Comparison of ENCODE assay signal across 19 cellular contexts in the genomic region with DNA sequence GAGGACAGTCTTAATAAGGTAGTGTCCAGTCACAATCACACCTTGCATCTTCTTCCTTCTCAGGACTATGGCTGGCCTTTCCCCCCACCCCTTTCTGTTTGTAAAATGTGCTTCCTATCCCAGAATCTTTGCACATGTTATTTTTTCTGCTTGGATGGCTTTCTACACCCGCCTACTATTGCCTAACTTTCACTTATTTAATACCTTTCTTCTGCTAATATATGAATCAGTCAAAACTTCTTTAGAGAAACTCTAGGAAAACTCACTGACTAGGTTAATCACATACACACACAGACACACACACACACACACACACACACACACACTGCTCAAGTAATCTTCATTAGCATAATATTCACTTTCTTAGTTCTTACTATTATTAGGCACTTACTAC. TPM values are rescaled to one million over a fixed set of nuclear protein-coding genes. Genes with fewer than 3 reads are reported as not detected.
DNase-seq lines count a peak whose midpoint lies in the region; ATAC-seq and TF ChIP-seq lines count a peak whose summit lies in the region.
"Had no signal": no experiment of that assay in that cellular context is flagged by ENCODE, and none has a peak within 500 bp of the region (broad histone marks: within the 10 kb centered on the region; RNA-seq: fewer than 3 reads in every experiment).

No MANE protein-coding gene starts in this region.

- H3K4me1 Mint-ChIP-seq in GM23338, result peaks cover 26% of the 10 kb centered on the region
- H3K4me1 Mint-ChIP-seq: activated naive CD4-positive, alpha-beta T cell treated with anti-CD3 and anti-CD28 coated beads, Interleukin-2, amount 10 ng/mL, durations not matched to agents 7 days and 5 days; naive B cell had no signal

- DNase-seq in GM23338 (ENCODE audit: low spot score), result no peak
- DNase-seq in amniotic epithelial cell (ENCODE audit: low read depth), result peak; percentile 53
- peak; percentile 49 for DNase-seq in fibroblast of peridontal ligament (ENCODE audit: extremely low read depth)
- no peak for DNase-seq in gastrocnemius medialis
- no peak for DNase-seq in activated CD4-positive, alpha-beta T cell treated with anti-CD3 and anti-CD28 coated beads for 1 hour
- DNase-seq: activated CD4-positive, alpha-beta T cell treated with anti-CD3 and anti-CD28 coated beads, Interleukin-2, amount 50 U/mL, for 1 hour; activated naive CD4-positive, alpha-beta T cell treated with anti-CD3 and anti-CD28 coated beads, Interleukin-2, amount 10 ng/mL, durations not matched to agents 7 days and 5 days; body of pancreas; naive B cell; NCI-H1417 treated with DMSO at 0.1 percent for 48 hours; NCI-H2171 treated with DMSO at 0.1 percent for 48 hours; NCI-H774; Peyer's patch; stimulated activated naive B cell treated with anti-CD40 and anti-IgM and Interleukin-4, amounts not matched to agents 10 μg/mL and 1 μg/mL and 100 μg/mL, for 72 hours; tibial artery had no signal

- H3K36me3 ChIP-seq in GM23338 (ENCODE audit: insufficient read depth) (no peaks in the 10 kb centered on the region), gastrocnemius medialis (peaks cover 0 to 12% of the 10 kb centered on the region in 2 donors)
- H3K36me3 ChIP-seq: Peyer's patch had no signal

- H3K4me2 ChIP-seq in GM23338, result no peak overlapping the region

- no peaks in the 10 kb centered on the region for H3K9me3 ChIP-seq in gastrocnemius medialis
- H3K9me3 ChIP-seq: body of pancreas, Peyer's patch, tibial artery had no signal

- H3K27me3 ChIP-seq in GM23338 (ENCODE audit: insufficient read depth) (no peaks in the 10 kb centered on the region), gastrocnemius medialis (no peaks in the 10 kb centered on the region)
- H3K27me3 ChIP-seq: body of pancreas, Peyer's patch, tibial artery had no signal

- in situ Hi-C loops in gastrocnemius medialis (cut with MboI; ENCODE audit: low sequenced_read_pairs in 4 of 4), result no loop called here

- H3F3A ChIP-seq in GM23338 (replicated peaks; ENCODE audit: low read depth), result no peaks in the 10 kb centered on the region

- no peaks in the 10 kb centered on the region for H3K79me2 ChIP-seq in GM23338 (replicated peaks; ENCODE audit: insufficient read depth)

- TF ChIP-seq POLR2A in gastrocnemius medialis (IDR thresholded peaks at IDR 0.05), result no peak

- intact Hi-C loops in gastrocnemius medialis (cut with DNase I; ENCODE audit: low total_unique reads), result no loop called here

- H3K27ac ChIP-seq in GM23338 (ENCODE audit: low read depth) (no peak overlapping the region), gastrocnemius medialis (peak overlapping the region; percentile 72 to 87 (median 80))
- H3K27ac ChIP-seq: body of pancreas, Peyer's patch, tibial artery had no signal

- no peak overlapping the region for H3K4me3 ChIP-seq in GM23338
- no peak overlapping the region for H3K4me3 ChIP-seq in gastrocnemius medialis
- H3K4me3 ChIP-seq: body of pancreas, Peyer's patch, tibial artery had no signal

- no peaks in the 10 kb centered on the region for H3K9me3 Mint-ChIP-seq in GM23338
- H3K9me3 Mint-ChIP-seq: activated naive CD4-positive, alpha-beta T cell treated with anti-CD3 and anti-CD28 coated beads, Interleukin-2, amount 10 ng/mL, durations not matched to agents 7 days and 5 days; naive B cell; stimulated activated naive B cell treated with anti-CD40 and anti-IgM and Interleukin-4, amounts not matched to agents 10 μg/mL and 1 μg/mL and 100 μg/mL, for 72 hours had no signal

- H2AFZ ChIP-seq in GM23338, result peak overlapping the region; percentile 2; the same call in 1 of the 2 replicates

- H3K9me2 ChIP-seq in GM23338 (ENCODE audit: insufficient read depth), result no peaks in the 10 kb centered on the region

- ATAC-seq in GM23338 (no peak), gastrocnemius medialis (no peak), GM19452 (IDR thresholded peaks at IDR 0.05; ENCODE audit: unreplicated experiment) (no peak), GM21576 (IDR thresholded peaks at IDR 0.05; ENCODE audit: unreplicated experiment) (no peak)
- ATAC-seq: body of pancreas; HCT116; stimulated activated naive B cell treated with anti-CD40 and anti-IgM and Interleukin-4, amounts not matched to agents 10 μg/mL and 1 μg/mL and 100 μg/mL, for 72 hours had no signal

- no peaks in the 10 kb centered on the region for H3K36me3 Mint-ChIP-seq in GM23338 (ENCODE audit: low read depth)
- H3K36me3 Mint-ChIP-seq: naive B cell had no signal

- H3K27ac Mint-ChIP-seq in GM23338, result peak overlapping the region; percentile 34; the same call in 1 of the 2 replicates
- H3K27ac Mint-ChIP-seq: activated naive CD4-positive, alpha-beta T cell treated with anti-CD3 and anti-CD28 coated beads, Interleukin-2, amount 10 ng/mL, durations not matched to agents 7 days and 5 days; CD14-positive monocyte; stimulated activated naive B cell treated with anti-CD40 and anti-IgM and Interleukin-4, amounts not matched to agents 10 μg/mL and 1 μg/mL and 100 μg/mL, for 72 hours had no signal

- TF ChIP-seq CTCF in GM23338 (conservative IDR thresholded peaks at IDR 0.05; ENCODE audit: low read depth in 2 of 2) (no peak), gastrocnemius medialis (IDR thresholded peaks at IDR 0.05 in 4 of 5, conservative IDR thresholded peaks at IDR 0.05 in 1 of 5) (no peak)

- no peaks in the 10 kb centered on the region for H4K20me1 ChIP-seq in GM23338 (replicated peaks; ENCODE audit: insufficient read depth)

- H3K4me1 ChIP-seq in GM23338 (ENCODE audit: insufficient read depth), result peaks cover 21% of the 10 kb centered on the region
- peaks cover 22 to 26% of the 10 kb centered on the region in 2 donors for H3K4me1 ChIP-seq in gastrocnemius medialis
- H3K4me1 ChIP-seq: body of pancreas, Peyer's patch, tibial artery had no signal

- H3K27me3 Mint-ChIP-seq in GM23338 (ENCODE audit: insufficient read depth, low read depth, poor library complexity), result no peaks in the 10 kb centered on the region
- H3K27me3 Mint-ChIP-seq: activated naive CD4-positive, alpha-beta T cell treated with anti-CD3 and anti-CD28 coated beads, Interleukin-2, amount 10 ng/mL, durations not matched to agents 7 days and 5 days; naive B cell; stimulated activated naive B cell treated with anti-CD40 and anti-IgM and Interleukin-4, amounts not matched to agents 10 μg/mL and 1 μg/mL and 100 μg/mL, for 72 hours had no signal

- no peak overlapping the region for H3K4me3 Mint-ChIP-seq in GM23338
- H3K4me3 Mint-ChIP-seq: activated naive CD4-positive, alpha-beta T cell treated with anti-CD3 and anti-CD28 coated beads, Interleukin-2, amount 10 ng/mL, durations not matched to agents 7 days and 5 days; CD14-positive monocyte; naive B cell; stimulated activated naive B cell treated with anti-CD40 and anti-IgM and Interleukin-4, amounts not matched to agents 10 μg/mL and 1 μg/mL and 100 μg/mL, for 72 hours had no signal

RNA-seq across cellular contexts. Expression of gene CLIP4, which starts 51.0 kb away (rescaled TPM):
- total RNA-seq in GM23338 (2014; rRNA removed; shearing (Covaris generic)), result 0.14 TPM in 1 of 2 replicates, not detected in the other
- 0.06 TPM in 1 of 2 replicates, not detected in the other for polyA plus RNA-seq in GM23338 (2016; fragmentation: Nextera tagmentation; extraction: Ambion mirVana)
- total RNA-seq in gastrocnemius medialis, result 100 to 1,000 TPM; 200 to 422 (median 265) TPM

Comparison
In these comparisons a context has a peak if more than half of its experiments do, and no peak if none do; other contexts are left out.
1. DNase-seq: peak in amniotic epithelial cell (single experiment) and fibroblast of peridontal ligament (single experiment); none in GM23338 (single experiment), gastrocnemius medialis (0 of 2) and activated CD4-positive, alpha-beta T cell treated with anti-CD3 and anti-CD28 coated beads for 1 hour (single experiment).
2. RNA of gene CLIP4, which starts 51.0 kb away (total RNA-seq): 200 to 422 TPM in gastrocnemius medialis; 0.14 TPM in GM23338; every median in the first group is over 100 times any median in the second.